In genomic region chr9:91120200-91120599, GRCh38 we compare ENCODE assay signal across 17 cellular contexts.
DNase-seq lines count a peak whose midpoint lies in the region; TF ChIP-seq lines count a peak whose summit lies in the region.
"Had no signal": no experiment of that assay in that cellular context is flagged by ENCODE, and none has a peak within 500 bp of the region (broad histone marks: within the 10 kb centered on the region; RNA-seq: fewer than 3 reads in every experiment).

No MANE protein-coding gene starts in this region.

- H3K4me3 ChIP-seq in brain microvascular endothelial cell (ENCODE audit: low read depth, low read length) (no peak overlapping the region), muscle layer of duodenum (ENCODE audit: low read depth in 1 of 2, low read length in 2 of 2) (no peak overlapping the region), tibial artery (no peak overlapping the region)
- H3K4me3 ChIP-seq: lower lobe of right lung had no signal

- peak overlapping the region; percentile 39 for H3K27ac ChIP-seq in brain microvascular endothelial cell
- H3K27ac ChIP-seq in muscle layer of duodenum (ENCODE audit: low read length), result peak overlapping the region; percentile 39
- H3K27ac ChIP-seq in tibial artery, result peak overlapping the region; percentile 72 to 83
- H3K27ac ChIP-seq: lower lobe of right lung had no signal

- in situ Hi-C loops in brain microvascular endothelial cell (cut with HindIII; ENCODE audit: low pct_ligation_motif_present, low sequenced_read_pairs), result no loop called here

- TF ChIP-seq CTCF in brain microvascular endothelial cell (IDR thresholded peaks at IDR 0.05; ENCODE audit: low read depth, low read length, missing control alignments) (no peak), tibial artery (IDR thresholded peaks at IDR 0.05) (no peak), GM20000 (IDR thresholded peaks at IDR 0.05; ENCODE audit: extremely low read depth, missing control alignments) (no peak)

- intact Hi-C loops in tibial artery (cut with DNase I; ENCODE audit: low total_unique reads), result no loop called here

- H3K36me3 ChIP-seq in brain microvascular endothelial cell (replicated peaks), result no peaks in the 10 kb centered on the region
- H3K36me3 ChIP-seq in muscle layer of duodenum (ENCODE audit: control insufficient read depth in 1 of 2, insufficient read depth in 2 of 2, low read length in 2 of 2), result no peaks in the 10 kb centered on the region
- H3K36me3 ChIP-seq in tibial artery, result no peaks in the 10 kb centered on the region
- H3K36me3 ChIP-seq: lower lobe of right lung had no signal

- H3K4me1 ChIP-seq in muscle layer of duodenum (ENCODE audit: control insufficient read depth in 1 of 2, insufficient read depth in 2 of 2, low read length in 2 of 2) (peaks cover 3 to 26% of the 10 kb centered on the region in 2 donors), tibial artery (peaks cover 0 to 46% (median 35%) of the 10 kb centered on the region in 4 donors)

- H3K9me3 ChIP-seq in muscle layer of duodenum (ENCODE audit: control insufficient read depth in 1 of 2, low read length in 2 of 2) (no peaks in the 10 kb centered on the region), tibial artery (no peaks in the 10 kb centered on the region)
- H3K9me3 ChIP-seq: lower lobe of right lung had no signal

- DNase-seq in DMS79 treated with DMSO at 0.1 percent for 48 hours (lab: John Stamatoyannopoulos, UW), result peak; percentile 12
- no peak for DNase-seq in DMS79 (lab: John Stamatoyannopoulos, UW)
- no peak for DNase-seq in brain microvascular endothelial cell
- no peak for DNase-seq in tibial artery
- DNase-seq in GM19240 (ENCODE audit: insufficient read length, low spot score), result no peak
- no peak for DNase-seq in globus pallidus (ENCODE audit: low spot score)
- DNase-seq in GM20000 (ENCODE audit: low spot score), result no peak
- DNase-seq: activated CD4-positive, alpha-beta T cell treated with anti-CD3 and anti-CD28 coated beads, Interleukin-2, amount 10 ng/mL, durations not matched to agents 7 days and 5 days; activated T-cell treated with anti-CD3 and anti-CD28 coated beads, Interleukin-2, amount 50 U/mL, for 1 hour; DND-41; effector memory CD4-positive, alpha-beta T cell; lower lobe of right lung; NCI-H2081 treated with DMSO at 0.1 percent for 48 hours; NCI-H748 treated with DMSO at 0.1 percent for 48 hours; nephron progenitor cell; stimulated activated CD4-positive, alpha-beta T cell treated with anti-CD3 and anti-CD28 coated beads, Interleukin-4, amount 100 ng/mL, for 1 hour had no signal

- H3K27me3 ChIP-seq in brain microvascular endothelial cell (replicated peaks) (no peaks in the 10 kb centered on the region), muscle layer of duodenum (ENCODE audit: low read depth, low read length) (no peaks in the 10 kb centered on the region), tibial artery (no peaks in the 10 kb centered on the region)
